ENCODE assay signal across 9 cellular contexts in genomic region chr20:45779011-45779915, GRCh38. TPM values are rescaled to one million over a fixed set of nuclear protein-coding genes. Genes with fewer than 3 reads are reported as not detected.
DNase-seq lines count a peak whose midpoint lies in the region; ATAC-seq lines count a peak whose summit lies in the region.
"Had no signal": no experiment of that assay in that cellular context is flagged by ENCODE, and none has a peak within 500 bp of the region (broad histone marks: within the 10 kb centered on the region; RNA-seq: fewer than 3 reads in every experiment).

No MANE protein-coding gene starts in this region.

- 39 to 42% methylated on average over 8 of the region's 8 CpGs for WGBS in esophagus, 2 donors

- no peaks in the 10 kb centered on the region for H3K27me3 ChIP-seq in esophagus (ENCODE audit: control insufficient read depth in 1 of 2, insufficient read depth in 2 of 2, low read length in 2 of 2)

- H3K36me3 ChIP-seq in esophagus (ENCODE audit: control insufficient read depth in 2 of 2, insufficient read depth in 2 of 2, low read length in 1 of 2) = no peaks in the 10 kb centered on the region

- DNase-seq in AG20443 (ENCODE audit: low spot score) (peak; percentile 93), OCI-M1 (lab: John Stamatoyannopoulos, UW) (peak; percentile 70), occipital lobe (lab: John Stamatoyannopoulos, UW) (peak; percentile 68), NCI-H774 (lab: John Stamatoyannopoulos, UW) (no peak), cerebellar cortex (ENCODE audit: low spot score) (no peak)
- DNase-seq: activated B cell treated with CpG ODN at 0.5 μM for 24 hours had no signal

- H3K4me3 ChIP-seq in esophagus (ENCODE audit: low read depth in 1 of 2, low read length in 2 of 2) = no peak overlapping the region

- peak overlapping the region; percentile 88 to 95 for H3K27ac ChIP-seq in esophagus (ENCODE audit: low read depth in 2 of 2, low read length in 1 of 2)

- H3K9me3 ChIP-seq in esophagus (ENCODE audit: control insufficient read depth in 2 of 2, insufficient read depth in 1 of 2, low read depth in 1 of 2, low read length in 1 of 2) = no peaks in the 10 kb centered on the region

- peaks cover 3 to 22% of the 10 kb centered on the region in 2 donors for H3K4me1 ChIP-seq in esophagus (ENCODE audit: control insufficient read depth in 2 of 2, insufficient read depth in 2 of 2, low read length in 1 of 2)

- ATAC-seq in GM21737 (IDR thresholded peaks at IDR 0.05; ENCODE audit: unreplicated experiment) (no peak), HG02938 (IDR thresholded peaks at IDR 0.05; ENCODE audit: unreplicated experiment) (no peak)

RNA-seq across cellular contexts. Expression of gene WFDC3, which starts 12.4 kb away (rescaled TPM):
- polyA plus RNA-seq in esophagus = 1 to 10 TPM in 1 of 2 donors, under 1 TPM in 1; 0.51 to 2.4 TPM
- total RNA-seq in occipital lobe = not detected
- total RNA-seq: activated B cell treated with CpG ODN at 0.5 μM for 24 hours had no signal

RNA-seq across cellular contexts. Expression of gene DNTTIP1, which starts 12.5 kb away (rescaled TPM):
- polyA plus RNA-seq in esophagus = 10 to 100 TPM; 24.6 to 29.4 TPM
- 9.2 TPM for total RNA-seq in occipital lobe

RNA-seq across cellular contexts. Expression of gene UBE2C, which starts 33.2 kb away (rescaled TPM):
- polyA plus RNA-seq in esophagus = 10 to 100 TPM; 53.1 to 83.4 TPM
- 6.9 TPM for total RNA-seq in occipital lobe

RNA-seq across cellular contexts. Expression of gene TNNC2, which starts 47.8 kb away (rescaled TPM):
- polyA plus RNA-seq in esophagus = 1 to 10 TPM in 1 of 2 donors, under 1 TPM in 1; 0.28 to 1.0 TPM
- 1.2 TPM for total RNA-seq in occipital lobe
- total RNA-seq: activated B cell treated with CpG ODN at 0.5 μM for 24 hours had no signal

RNA-seq across cellular contexts. Expression of gene SNX21, which starts 54.3 kb away (rescaled TPM):
- 10 to 100 TPM in 1 of 2 donors, 1 to 10 TPM in 1; 9.3 to 25.8 TPM for polyA plus RNA-seq in esophagus
- total RNA-seq in occipital lobe = 22.8 TPM

Comparison
In these comparisons a context has a peak if more than half of its experiments do, and no peak if none do; other contexts are left out.
1. DNase-seq: peak in AG20443 (single experiment), OCI-M1 (single experiment) and occipital lobe (single experiment); none in NCI-H774 (single experiment) and cerebellar cortex (single experiment).